Comparison of ENCODE assay signal across 8 cellular contexts in genomic region chr4:151227731-151228130, GRCh38. TPM values are rescaled to one million over a fixed set of nuclear protein-coding genes. Genes with fewer than 3 reads are reported as not detected.
A peak's percentile ranks its signal among the peaks of the same experiment; 100 is the strongest.
DNase-seq lines count a peak whose midpoint lies in the region; ATAC-seq and TF ChIP-seq lines count a peak whose summit lies in the region.

No MANE protein-coding gene starts in this region.

- whole genome bisulfite sequencing in liver = 49% methylated on average over 3 of the region's 3 CpGs

- H3K36me3 ChIP-seq in liver (ENCODE audit: control insufficient read depth in 4 of 4, insufficient read depth in 3 of 4, low read depth in 1 of 4, low read length in 3 of 4) (peaks cover 0 to 2% (median 0%) of the 10 kb centered on the region in 4 donors), subcutaneous abdominal adipose tissue (ENCODE audit: control insufficient read depth in 5 of 5, insufficient read depth in 5 of 5, low read length in 5 of 5) (peaks cover 0 to 4% (median 0%) of the 10 kb centered on the region in 5 donors)

- H3K4me1 ChIP-seq in liver (ENCODE audit: control insufficient read depth in 4 of 4, insufficient read depth in 4 of 4, low read length in 3 of 4) (peaks cover 0 to 4% (median 3%) of the 10 kb centered on the region in 4 donors), subcutaneous abdominal adipose tissue (ENCODE audit: control insufficient read depth in 5 of 5, insufficient read depth in 5 of 5, low read length in 5 of 5) (peaks cover 3 to 33% (median 25%) of the 10 kb centered on the region in 5 donors)

- DNase-seq in HT1080 (ENCODE audit: low read depth) (peak; percentile 38), dermis microvascular lymphatic vessel endothelial cell (ENCODE audit: low read depth in 2 of 2) (peak; percentile 98 to 100), LoVo (ENCODE audit: low spot score) (no peak)

- TF ChIP-seq RAD21 in liver (IDR thresholded peaks at IDR 0.05) = no peak

- H3K9me3 ChIP-seq in liver (ENCODE audit: control insufficient read depth in 4 of 4, low read length in 3 of 4) = no peaks in the 10 kb centered on the region
- H3K9me3 ChIP-seq in subcutaneous abdominal adipose tissue (ENCODE audit: control insufficient read depth in 5 of 5, low read length in 5 of 5) = no peaks in the 10 kb centered on the region

- no peaks in the 10 kb centered on the region for H3K27me3 ChIP-seq in liver (ENCODE audit: control insufficient read depth in 4 of 4, insufficient read depth in 4 of 4, low read length in 3 of 4)
- no peaks in the 10 kb centered on the region for H3K27me3 ChIP-seq in subcutaneous abdominal adipose tissue (ENCODE audit: control insufficient read depth in 5 of 5, insufficient read depth in 4 of 5, low read length in 5 of 5)

- H3K4me3 ChIP-seq in liver (ENCODE audit: low read depth in 1 of 3, low read length in 3 of 3) = no peak overlapping the region
- peak overlapping the region; percentile 52 to 86 (median 74) for H3K4me3 ChIP-seq in subcutaneous abdominal adipose tissue (ENCODE audit: low read depth in 1 of 5, low read length in 5 of 5)

- TF ChIP-seq CTCF in liver (IDR thresholded peaks at IDR 0.05; ENCODE audit: low read depth, low read length, missing input control) = no peak

- H3K27ac ChIP-seq in liver (ENCODE audit: low read depth in 1 of 2, low read length in 2 of 2) = peak overlapping the region; percentile 9 to 22
- peak overlapping the region; percentile 98 for H3K27ac ChIP-seq in subcutaneous abdominal adipose tissue (ENCODE audit: low read depth, low read length)

- H3K9ac ChIP-seq in liver (ENCODE audit: low read depth in 1 of 2, low read length in 2 of 2) = peak overlapping the region in 1 of 2 donors; percentile 6
- H3K9ac ChIP-seq in subcutaneous abdominal adipose tissue (ENCODE audit: low read length in 5 of 5) = peak overlapping the region; percentile 62 to 97 (median 86)

- no peak for ATAC-seq in GM21367 (IDR thresholded peaks at IDR 0.05; ENCODE audit: unreplicated experiment)
- ATAC-seq in HG03457 (IDR thresholded peaks at IDR 0.05; ENCODE audit: unreplicated experiment) = no peak
- ATAC-seq in GM21360 (IDR thresholded peaks at IDR 0.05; ENCODE audit: unreplicated experiment) = no peak

TF ChIP-seq in liver, 16 proteins besides CTCF, POLR2A, EP300 and RAD21:
- TF ChIP-seq FOXA2 (IDR thresholded peaks at IDR 0.05) (no peak), HNF4G (IDR thresholded peaks at IDR 0.05) (no peak), TAF1 (conservative IDR thresholded peaks at IDR 0.05) (no peak), NR2F2 (IDR thresholded peaks at IDR 0.05) (no peak), GABPA (IDR thresholded peaks at IDR 0.05 in 1 of 2, conservative IDR thresholded peaks at IDR 0.05 in 1 of 2) (no peak), SP1 (IDR thresholded peaks at IDR 0.05) (no peak), YY1 (IDR thresholded peaks at IDR 0.05) (no peak), RXRA (IDR thresholded peaks at IDR 0.05) (no peak), JUND (IDR thresholded peaks at IDR 0.05) (no peak)

RNA-seq across cellular contexts. Expression of gene PRSS48, which starts 49.2 kb away (rescaled TPM):
- not detected in 2 replicates for total RNA-seq in HT1080 (2014; rRNA removed; shearing (Covaris generic))
- polyA plus RNA-seq in HT1080 (2015; cell fraction: cytosol; rRNA removed) = not detected in 2 replicates
- polyA plus RNA-seq in HT1080 (2015; cell fraction: nucleus; rRNA removed) = not detected in 2 replicates
- total RNA-seq in dermis microvascular lymphatic vessel endothelial cell (not detected in 2 replicates), liver (not detected)
- polyA plus RNA-seq in liver = under 1 TPM in 1 of 2 donors, not detected in 1; 0.64 TPM

Comparison
In these comparisons a context has a peak if more than half of its experiments do, and no peak if none do; other contexts are left out.
1. H3K4me3 ChIP-seq: peak in subcutaneous abdominal adipose tissue (5 of 5); none in liver (0 of 3).